21 cellular contexts compared by ENCODE assay signal in genomic region chr20:57701651-57702050, GRCh38.
"Had no signal": no experiment of that assay in that cellular context is flagged by ENCODE, and none has a peak within 500 bp of the region (broad histone marks: within the 10 kb centered on the region; RNA-seq: fewer than 3 reads in every experiment).

No MANE protein-coding gene starts in this region.

- FAIRE-seq: kidney had no signal

- H3K4me3 Mint-ChIP-seq: activated CD4-positive, alpha-beta T cell treated with anti-CD3 and anti-CD28 coated beads, Interleukin-2, amount 10 ng/mL, durations not matched to agents 24 days and 14 days; activated naive CD4-positive, alpha-beta T cell treated with anti-CD3 and anti-CD28 coated beads, Interleukin-2, amount 10 ng/mL, durations not matched to agents 7 days and 5 days; activated T-helper 17 cell treated with anti-CD3 and anti-CD28 coated beads, Interleukin-2, amount 50 U/mL, for 72 hours; nephron progenitor cell; stimulated activated naive CD8-positive, alpha-beta T cell treated with anti-CD3 and anti-CD28 coated beads, Interleukin-15, Interleukin-2, amounts not matched to agents 100 ng/mL and 50 ng/mL, for 24 hours; WTC11 had no signal

- H3K36me3 Mint-ChIP-seq: activated naive CD4-positive, alpha-beta T cell treated with anti-CD3 and anti-CD28 coated beads, Interleukin-2, amount 10 ng/mL, durations not matched to agents 7 days and 5 days; WTC11 had no signal

- H3K27ac ChIP-seq: gastroesophageal sphincter, hepatocyte, left ventricle myocardium inferior, psoas muscle, testis had no signal

- H3K9me3 Mint-ChIP-seq: activated CD4-positive, alpha-beta T cell treated with anti-CD3 and anti-CD28 coated beads, Interleukin-2, amount 10 ng/mL, durations not matched to agents 24 days and 14 days; activated naive CD4-positive, alpha-beta T cell treated with anti-CD3 and anti-CD28 coated beads, Interleukin-2, amount 10 ng/mL, durations not matched to agents 7 days and 5 days; activated T-helper 17 cell treated with anti-CD3 and anti-CD28 coated beads, Interleukin-2, amount 50 U/mL, for 72 hours; nephron progenitor cell; stimulated activated naive CD8-positive, alpha-beta T cell treated with anti-CD3 and anti-CD28 coated beads, Interleukin-15, Interleukin-2, amounts not matched to agents 100 ng/mL and 50 ng/mL, for 24 hours; WTC11 had no signal

- H3K36me3 ChIP-seq: gastroesophageal sphincter, left ventricle myocardium inferior, spleen had no signal

- H3K4me1 ChIP-seq: testis had no signal

- H3K4me3 ChIP-seq: gastroesophageal sphincter, hepatocyte, left ventricle myocardium inferior, psoas muscle, spleen, testis had no signal

- H2AFZ ChIP-seq: hepatocyte had no signal

- H3K4me2 ChIP-seq: hepatocyte had no signal

- H3K27me3 ChIP-seq: gastroesophageal sphincter, hepatocyte, spleen, testis had no signal

- H3K27me3 Mint-ChIP-seq: activated T-helper 17 cell treated with anti-CD3 and anti-CD28 coated beads, Interleukin-2, amount 50 U/mL, for 72 hours; stimulated activated naive CD8-positive, alpha-beta T cell treated with anti-CD3 and anti-CD28 coated beads, Interleukin-15, Interleukin-2, amounts not matched to agents 100 ng/mL and 50 ng/mL, for 24 hours had no signal

- H3K27ac Mint-ChIP-seq: activated CD4-positive, alpha-beta T cell treated with anti-CD3 and anti-CD28 coated beads, Interleukin-2, amount 10 ng/mL, durations not matched to agents 24 days and 14 days; activated naive CD4-positive, alpha-beta T cell treated with anti-CD3 and anti-CD28 coated beads, Interleukin-2, amount 10 ng/mL, durations not matched to agents 7 days and 5 days; activated T-helper 17 cell treated with anti-CD3 and anti-CD28 coated beads, Interleukin-2, amount 50 U/mL, for 72 hours; nephron progenitor cell; stimulated activated naive CD8-positive, alpha-beta T cell treated with anti-CD3 and anti-CD28 coated beads, Interleukin-15, Interleukin-2, amounts not matched to agents 100 ng/mL and 50 ng/mL, for 24 hours had no signal

- ATAC-seq: activated T-helper 17 cell treated with anti-CD3 and anti-CD28 coated beads, Interleukin-2, amount 50 U/mL, for 72 hours; gastroesophageal sphincter; psoas muscle; sciatic nerve; WTC11 had no signal

- DNase-seq: activated CD4-positive, alpha-beta T cell treated with anti-CD3 and anti-CD28 coated beads, Interleukin-2, amount 10 ng/mL, durations not matched to agents 24 days and 14 days; activated CD8-positive, alpha-beta memory T cell treated with anti-CD3 and anti-CD28 coated beads for 24 hours; activated naive CD4-positive, alpha-beta T cell treated with anti-CD3 and anti-CD28 coated beads, Interleukin-2, amount 10 ng/mL, durations not matched to agents 7 days and 5 days; activated T-cell treated with anti-CD3 and anti-CD28 coated beads for 4 hours; central memory CD4-positive, alpha-beta T cell; effector memory CD4-positive, alpha-beta T cell; kidney; left ventricle myocardium inferior; mesenchymal stem cell; nephron progenitor cell; psoas muscle; spleen; stimulated activated CD4-positive, alpha-beta T cell treated with anti-CD3 and anti-CD28 coated beads, Interleukin-1b, Interleukin-23, amount 100 ng/mL, for 48 hours; T1000; testis had no signal

- H3K9me3 ChIP-seq: gastroesophageal sphincter, left ventricle myocardium inferior, psoas muscle, spleen, testis had no signal
